Comparison of ENCODE assay signal across 9 cellular contexts in genomic region chr1:98405581-98406059, GRCh38.
DNase-seq lines count a peak whose midpoint lies in the region; ATAC-seq and TF ChIP-seq lines count a peak whose summit lies in the region.
"Had no signal": no experiment of that assay in that cellular context is flagged by ENCODE, and none has a peak within 500 bp of the region (broad histone marks: within the 10 kb centered on the region; RNA-seq: fewer than 3 reads in every experiment).

No MANE protein-coding gene starts in this region.

- intact Hi-C loops in esophagus muscularis mucosa (cut with DNase I): no loop called here
- intact Hi-C loops in OCI-LY7 (cut with micrococcal nuclease; ENCODE audit: unreplicated experiment): no loop called here

- H3K4me3 ChIP-seq in GM12864 (ENCODE audit: low read depth, low read length) (no peak overlapping the region), esophagus muscularis mucosa (no peak overlapping the region), OCI-LY7 (ENCODE audit: low read depth, low read length, poor library complexity, severe bottlenecking) (no peak overlapping the region), brain microvascular endothelial cell (ENCODE audit: low read depth, low read length) (no peak overlapping the region)

- in situ Hi-C loops in brain microvascular endothelial cell (cut with HindIII; ENCODE audit: low pct_ligation_motif_present, low sequenced_read_pairs): no loop called here

- DNase-seq in GM12864 (ENCODE audit: low read depth) (peak; percentile 37), esophagus muscularis mucosa (ENCODE audit: extremely low spot score) (no peak), OCI-LY7 (ENCODE audit: low spot score) (no peak), brain microvascular endothelial cell (no peak)
- no peak for DNase-seq in effector memory CD8-positive, alpha-beta T cell
- no peak for DNase-seq in stimulated activated naive CD8-positive, alpha-beta T cell treated with anti-CD3 and anti-CD28 coated beads, Interleukin-15, Interleukin-2, amounts not matched to agents 100 U/mL and 50 U/mL, for 24 hours
- DNase-seq: cortex of kidney had no signal

- BruUV-seq in OCI-LY7 (replicated peaks; lab: Mats Ljungman, UMichigan): no TSS peak

- peak overlapping the region; percentile 54 to 59 for H3K4me3 Mint-ChIP-seq in effector memory CD8-positive, alpha-beta T cell

- no peaks in the 10 kb centered on the region for H3K36me3 Mint-ChIP-seq in effector memory CD8-positive, alpha-beta T cell (ENCODE audit: insufficient read depth)

- CTCF ChIA-PET in OCI-LY7 (lab: Charles Lee; ENCODE audit: unreplicated experiment): no interaction called here

- H3K9me3 ChIP-seq in esophagus muscularis mucosa: no peaks in the 10 kb centered on the region
- no peaks in the 10 kb centered on the region for H3K9me3 ChIP-seq in OCI-LY7 (ENCODE audit: low read length)

- no peak overlapping the region for H3K4me2 ChIP-seq in OCI-LY7 (ENCODE audit: low read length)

- no peaks in the 10 kb centered on the region for H3K79me2 ChIP-seq in OCI-LY7 (ENCODE audit: insufficient read depth, low read depth, low read length)

- H4K20me1 ChIP-seq in OCI-LY7 (ENCODE audit: insufficient read depth, low read length): no peaks in the 10 kb centered on the region

- no peak for TF ChIP-seq POLR2A in esophagus muscularis mucosa (IDR thresholded peaks at IDR 0.05; ENCODE audit: low read depth)

- POLR2A ChIA-PET in OCI-LY7 (lab: Charles Lee): no interaction called here

- ATAC-seq in GM21526 (IDR thresholded peaks at IDR 0.05; ENCODE audit: low FRiP score, unreplicated experiment): peak; percentile 83
- ATAC-seq in HG03469 (IDR thresholded peaks at IDR 0.05; ENCODE audit: unreplicated experiment): peak; percentile 76
- ATAC-seq in effector memory CD8-positive, alpha-beta T cell (replicated peaks): peak; percentile 81
- no peak for ATAC-seq in stimulated activated naive CD8-positive, alpha-beta T cell treated with anti-CD3 and anti-CD28 coated beads, Interleukin-15, Interleukin-2, amounts not matched to agents 100 U/mL and 50 U/mL, for 24 hours

- H3K27me3 ChIP-seq in esophagus muscularis mucosa (no peaks in the 10 kb centered on the region), brain microvascular endothelial cell (replicated peaks) (no peaks in the 10 kb centered on the region)

- no peak for TF ChIP-seq EP300 in esophagus muscularis mucosa (IDR thresholded peaks at IDR 0.05)

- no peaks in the 10 kb centered on the region for H3K36me3 ChIP-seq in esophagus muscularis mucosa
- no peaks in the 10 kb centered on the region for H3K36me3 ChIP-seq in OCI-LY7 (ENCODE audit: insufficient read depth, low read length)
- no peaks in the 10 kb centered on the region for H3K36me3 ChIP-seq in brain microvascular endothelial cell (replicated peaks)

- peaks cover 33 to 45% of the 10 kb centered on the region in 2 donors for H3K4me1 Mint-ChIP-seq in effector memory CD8-positive, alpha-beta T cell (ENCODE audit: low read depth in 2 of 2)

- no peaks in the 10 kb centered on the region for H3K9me2 ChIP-seq in OCI-LY7 (ENCODE audit: insufficient read depth, low read length)

- TF ChIP-seq CTCF in GM12864 (IDR thresholded peaks at IDR 0.05; ENCODE audit: low read depth, low read length, missing control alignments) (no peak), esophagus muscularis mucosa (IDR thresholded peaks at IDR 0.05) (no peak), OCI-LY7 (conservative IDR thresholded peaks at IDR 0.05; ENCODE audit: low read length) (no peak), brain microvascular endothelial cell (IDR thresholded peaks at IDR 0.05; ENCODE audit: low read depth, low read length, missing control alignments) (no peak)

- no peaks in the 10 kb centered on the region for H3K27me3 Mint-ChIP-seq in effector memory CD8-positive, alpha-beta T cell

- peak overlapping the region; percentile 86 to 91 for H3K27ac Mint-ChIP-seq in effector memory CD8-positive, alpha-beta T cell

- H3K27ac ChIP-seq in esophagus muscularis mucosa (replicated peaks in 1 of 4) (no peak overlapping the region), OCI-LY7 (ENCODE audit: low read depth, low read length, poor library complexity, severe bottlenecking) (no peak overlapping the region), brain microvascular endothelial cell (no peak overlapping the region)

- H3K4me1 ChIP-seq in esophagus muscularis mucosa (no peaks in the 10 kb centered on the region), OCI-LY7 (ENCODE audit: insufficient read depth, low read length, poor library complexity, severe bottlenecking) (no peaks in the 10 kb centered on the region)

- WGBS in esophagus muscularis mucosa: 36% methylated on average over 3 of the region's 3 CpGs

- no peaks in the 10 kb centered on the region for H3K9me3 Mint-ChIP-seq in effector memory CD8-positive, alpha-beta T cell

- no peak overlapping the region for H2AFZ ChIP-seq in OCI-LY7 (ENCODE audit: low read length)
